Comparison of ENCODE assay signal across 8 cellular contexts in genomic region chr17:79839363-79840203, GRCh38. TPM values are rescaled to one million over a fixed set of nuclear protein-coding genes. Genes with fewer than 3 reads are reported as not detected.
DNase-seq lines count a peak whose midpoint lies in the region; ATAC-seq and TF ChIP-seq lines count a peak whose summit lies in the region.

Gene CBX4 (minus strand): TSS chr17:79839440. CDS start chr17:79839251, 189 bp downstream.

- no peaks in the 10 kb centered on the region for H3K9me3 Mint-ChIP-seq in activated CD4-positive, alpha-beta memory T cell treated with anti-CD3 and anti-CD28 coated beads for 36 hours

- H3K4me3 Mint-ChIP-seq in activated CD4-positive, alpha-beta memory T cell treated with anti-CD3 and anti-CD28 coated beads for 36 hours = peak within 1 kb of the TSS; percentile 85

- H3K27ac ChIP-seq in duodenal mucosa (ENCODE audit: low read depth, low read length) (peak within 1 kb of the TSS; percentile 96), lower lobe of right lung (peak within 1 kb of the TSS; percentile 93)

- intact Hi-C loops in activated CD4-positive, alpha-beta memory T cell treated with anti-CD3 and anti-CD28 coated beads for 36 hours (cut with micrococcal nuclease) = loop anchor here (1.0 to 10.0 kb wide), 5 partner anchors 29 to 157 kb away; partner anchors contain the start of gene CBX8
- intact Hi-C loops in lower lobe of right lung (cut with DNase I) = no loop called here

- H3K9me3 ChIP-seq in BE2C = peaks cover 3% of the 10 kb centered on the region; the same call in 1 of the 2 replicates
- H3K9me3 ChIP-seq in duodenal mucosa (ENCODE audit: control insufficient read depth in 1 of 2, low read length in 2 of 2) = no peaks in the 10 kb centered on the region
- no peaks in the 10 kb centered on the region for H3K9me3 ChIP-seq in lower lobe of right lung

- H3K27me3 Mint-ChIP-seq in activated CD4-positive, alpha-beta memory T cell treated with anti-CD3 and anti-CD28 coated beads for 36 hours = peaks cover 31% of the 10 kb centered on the region

- H3K27me3 ChIP-seq in BE2C = peaks cover 49% of the 10 kb centered on the region
- H3K27me3 ChIP-seq in duodenal mucosa (ENCODE audit: control insufficient read depth in 1 of 2, insufficient read depth in 2 of 2, low read length in 2 of 2) = peaks cover 33 to 34% of the 10 kb centered on the region in 2 donors
- H3K27me3 ChIP-seq in lower lobe of right lung (ENCODE audit: low read depth) = peaks cover 40% of the 10 kb centered on the region

- H3K36me3 ChIP-seq in BE2C (peaks cover 9% of the 10 kb centered on the region), duodenal mucosa (ENCODE audit: control insufficient read depth in 1 of 2, insufficient read depth in 2 of 2, low read length in 2 of 2) (peaks cover 0 to 5% of the 10 kb centered on the region in 2 donors), lower lobe of right lung (peaks cover 9% of the 10 kb centered on the region)

- CTCF ChIA-PET in activated CD4-positive, alpha-beta memory T cell treated with anti-CD3 and anti-CD28 coated beads for 36 hours (lab: Charles Lee) = interaction anchor here (0.7 to 4.8 kb wide), 23 partner anchors 9 to 262 kb away, joined by 3 to 49 read pairs (median 5); partner anchors contain the start of genes CBX8 and GAA

- peak; percentile 73 for ATAC-seq in GM19324 (IDR thresholded peaks at IDR 0.05; ENCODE audit: low FRiP score, unreplicated experiment)
- peak; percentile 43 for ATAC-seq in HG03571 (IDR thresholded peaks at IDR 0.05; ENCODE audit: unreplicated experiment)
- peak; percentile 82 to 89 for ATAC-seq in lower lobe of right lung

- H3K4me1 ChIP-seq in BE2C (peaks cover 13% of the 10 kb centered on the region), duodenal mucosa (ENCODE audit: control insufficient read depth in 1 of 2, insufficient read depth in 2 of 2, low read length in 2 of 2) (peaks cover 45 to 51% of the 10 kb centered on the region in 2 donors), lower lobe of right lung (peaks cover 74% of the 10 kb centered on the region)

- H3K4me1 Mint-ChIP-seq in activated CD4-positive, alpha-beta memory T cell treated with anti-CD3 and anti-CD28 coated beads for 36 hours (ENCODE audit: low read depth) = peaks cover 46% of the 10 kb centered on the region

- peak within 1 kb of the TSS; percentile 74 to 94 for H3K9ac ChIP-seq in duodenal mucosa (ENCODE audit: low read depth in 1 of 2, low read length in 2 of 2)

- peak within 1 kb of the TSS; percentile 78 for H3K27ac Mint-ChIP-seq in activated CD4-positive, alpha-beta memory T cell treated with anti-CD3 and anti-CD28 coated beads for 36 hours

- peak; percentile 46 for TF ChIP-seq CTCF in BE2C (IDR thresholded peaks at IDR 0.05; ENCODE audit: low read depth, low read length)
- peak; percentile 81 for TF ChIP-seq CTCF in lower lobe of right lung (IDR thresholded peaks at IDR 0.05)

- DNase-seq in BE2C = peak; percentile 96
- DNase-seq in NCI-H774 (lab: John Stamatoyannopoulos, UW) = peak; percentile 99
- DNase-seq in activated CD4-positive, alpha-beta memory T cell treated with anti-CD3 and anti-CD28 coated beads for 36 hours = peak; percentile 94
- DNase-seq in lower lobe of right lung = peak; percentile 97
- peak; percentile 77 to 86 (median 83) for DNase-seq in stimulated activated CD4-positive, alpha-beta T cell treated with anti-CD3 and anti-CD28 coated beads, TNF-alpha, amount 100 ng/mL, for 1 hour (ENCODE audit: low read depth in 3 of 3, low spot score in 1 of 3)

- peak within 1 kb of the TSS; percentile 84 for H3K4me3 ChIP-seq in BE2C (ENCODE audit: low read depth, low read length)
- H3K4me3 ChIP-seq in duodenal mucosa (ENCODE audit: low read depth in 1 of 2, low read length in 2 of 2) = peak within 1 kb of the TSS; percentile 91
- H3K4me3 ChIP-seq in lower lobe of right lung = peak within 1 kb of the TSS; percentile 70

- H3K36me3 Mint-ChIP-seq in activated CD4-positive, alpha-beta memory T cell treated with anti-CD3 and anti-CD28 coated beads for 36 hours = peaks cover 6% of the 10 kb centered on the region

- POLR2A ChIA-PET in activated CD4-positive, alpha-beta memory T cell treated with anti-CD3 and anti-CD28 coated beads for 36 hours (lab: Charles Lee) = interaction anchor here (0.6 to 3.2 kb wide), 10 partner anchors 12 to 95 kb away, joined by 3 to 23 read pairs (median 3); partner anchors contain the start of gene CBX8

RNA-seq across cellular contexts. Expression of gene CBX4, which starts in this region (rescaled TPM):
- 226 TPM for polyA plus RNA-seq in BE2C (2012; ENCODE audit: insufficient read depth, insufficient read length, low read depth)
- total RNA-seq in activated CD4-positive, alpha-beta memory T cell treated with anti-CD3 and anti-CD28 coated beads for 36 hours = 10 to 100 TPM; 14.0 to 14.2 TPM
- 20.6 TPM for total RNA-seq in lower lobe of right lung

Comparison
In these comparisons a context has a peak if more than half of its experiments do, and no peak if none do; other contexts are left out.
1. Peak in every context shown above with its lines: DNase-seq, ATAC-seq, H3K4me3 ChIP-seq and H3K27ac ChIP-seq.